In genomic region chr16:31899505-31899904, GRCh38 we compare ENCODE assay signal across 10 cellular contexts.
"Had no signal": no experiment of that assay in that cellular context is flagged by ENCODE, and none has a peak within 500 bp of the region (broad histone marks: within the 10 kb centered on the region; RNA-seq: fewer than 3 reads in every experiment).

No MANE protein-coding gene starts in this region.

- DNase-seq: activated CD4-positive, CD25-positive, alpha-beta regulatory T cell treated with anti-CD3 and anti-CD28 coated beads, Interleukin-2, amount 50 U/mL, for 72 hours; colonic mucosa; gastrocnemius medialis; kidney; left ventricle myocardium superior; posterior cingulate gyrus had no signal

- H3K27ac ChIP-seq: cardiac muscle cell, colonic mucosa, gastrocnemius medialis, right atrium auricular region, skin epidermis, tibial nerve had no signal

- H3K27me3 ChIP-seq: cardiac muscle cell, colonic mucosa, gastrocnemius medialis, right atrium auricular region, tibial nerve had no signal

- H3K4me1 ChIP-seq: colonic mucosa, gastrocnemius medialis, right atrium auricular region, tibial nerve had no signal

- H3K4me3 ChIP-seq: cardiac muscle cell, colonic mucosa, gastrocnemius medialis, right atrium auricular region, skin epidermis, tibial nerve had no signal

- H3K36me3 ChIP-seq: colonic mucosa had no signal

- ATAC-seq: gastrocnemius medialis, left ventricle myocardium superior had no signal
